ENCODE assay signal across 31 cellular contexts in the genomic region with DNA sequence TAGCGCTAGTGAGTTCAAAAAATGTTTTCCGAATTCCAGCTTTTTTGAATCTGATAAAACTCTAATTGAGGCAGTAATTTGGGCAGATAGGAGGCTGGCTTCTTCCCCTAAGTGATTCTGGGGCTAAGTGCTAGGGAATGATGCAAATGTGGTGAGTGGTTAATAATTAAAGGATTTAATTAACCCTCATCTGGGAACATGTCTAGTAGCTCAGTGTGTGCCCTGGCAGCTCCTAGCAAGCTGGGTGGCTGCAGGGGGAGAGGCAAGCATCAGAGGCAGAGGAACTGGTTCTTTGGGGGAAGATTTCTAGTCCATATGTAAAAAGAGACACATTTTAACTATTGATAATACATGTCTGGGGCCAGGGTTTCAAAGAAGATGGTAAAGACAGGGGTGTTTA.
"Had no signal": no experiment of that assay in that cellular context is flagged by ENCODE, and none has a peak within 500 bp of the region (broad histone marks: within the 10 kb centered on the region; RNA-seq: fewer than 3 reads in every experiment).

No MANE protein-coding gene starts in this region.

- H3K4me1 ChIP-seq: ascending aorta, Peyer's patch had no signal

- H3K27ac ChIP-seq: ascending aorta, brain microvascular endothelial cell, cardiac muscle cell, Peyer's patch, SJSA1 had no signal

- H3K27me3 ChIP-seq: ascending aorta, brain microvascular endothelial cell, cardiac muscle cell, MG63, Peyer's patch, SJSA1 had no signal

- DNase-seq: activated CD4-positive, alpha-beta T cell treated with anti-CD3 and anti-CD28 coated beads for 48 hours; activated CD4-positive, alpha-beta T cell treated with anti-CD3 and anti-CD28 coated beads, Interleukin-2, amount 50 U/mL, for 4 hours; activated CD4-positive, CD25-positive, alpha-beta regulatory T cell treated with anti-CD3 and anti-CD28 coated beads, Interleukin-2, amount 50 U/mL, for 72 hours; activated CD8-positive, alpha-beta memory T cell treated with anti-CD3 and anti-CD28 coated beads, Interleukin-2, amount 10 ng/mL, durations not matched to agents 7 days and 5 days; activated effector memory CD4-positive, alpha-beta T cell treated with Interleukin-2 at 50 U/mL for 16 hours; activated naive CD4-positive, alpha-beta T cell; activated naive CD8-positive, alpha-beta T cell treated with anti-CD3 and anti-CD28 coated beads, Interleukin-2, amount 50 U/mL, for 24 hours; activated T-cell treated with anti-CD3 and anti-CD28 coated beads, Interleukin-2, amount 50 U/mL, for 24 hours; amniotic stem cell; brain microvascular endothelial cell; MG63; MV-4-11; NCI-H1092 treated with DMSO at 0.1 percent for 48 hours; NCI-H1436 treated with DMSO at 0.1 percent for 48 hours; NCI-H187; NCI-H2171; NCI-H2227 treated with DMSO at 0.1 percent for 48 hours; NCI-H446 treated with DMSO at 0.1 percent for 48 hours; NCI-H524 treated with DMSO at 0.1 percent for 48 hours; NCI-H774; NK-92 treated with Interleukin-12 subunit alpha and Interleukin-12 subunit beta, amount 100 ng/mL, for 24 hours; Peyer's patch; SHP77; T-helper 17 cell; T-helper 9 cell had no signal

- H3K4me3 ChIP-seq: ascending aorta, cardiac muscle cell, MG63, Peyer's patch, SJSA1 had no signal

- H3K4me3 Mint-ChIP-seq: activated CD8-positive, alpha-beta memory T cell treated with anti-CD3 and anti-CD28 coated beads, Interleukin-2, amount 10 ng/mL, durations not matched to agents 7 days and 5 days; activated naive CD8-positive, alpha-beta T cell treated with anti-CD3 and anti-CD28 coated beads, Interleukin-2, amount 50 U/mL, for 24 hours; activated T-cell treated with anti-CD3 and anti-CD28 coated beads, Interleukin-2, amount 50 U/mL, for 24 hours; activated T-helper 1 cell treated with anti-CD3 and anti-CD28 coated beads, Interleukin-12 subunit alpha, Interleukin-12 subunit beta, Interleukin-2, Interleukin-4 antibody, amounts not matched to agents 30 ng/mL and 10 ng/mL and 1 ng/mL, durations not matched to agents 14 hours and 24 hours and 36 hours; T-helper 17 cell; WTC11 had no signal

- H3K36me3 Mint-ChIP-seq: activated CD8-positive, alpha-beta memory T cell treated with anti-CD3 and anti-CD28 coated beads, Interleukin-2, amount 10 ng/mL, durations not matched to agents 7 days and 5 days; activated naive CD4-positive, alpha-beta T cell treated with anti-CD3 and anti-CD28 coated beads, Interleukin-2, amount 50 U/mL, for 72 hours; WTC11 had no signal

- H3K36me3 ChIP-seq: ascending aorta, brain microvascular endothelial cell, cardiac muscle cell, MG63, Peyer's patch, SJSA1 had no signal

- H3K9me3 ChIP-seq: ascending aorta, MG63, Peyer's patch had no signal

- H3K9me3 Mint-ChIP-seq: activated T-cell treated with anti-CD3 and anti-CD28 coated beads, Interleukin-2, amount 50 U/mL, for 24 hours; activated T-helper 1 cell treated with anti-CD3 and anti-CD28 coated beads, Interleukin-12 subunit alpha, Interleukin-12 subunit beta, Interleukin-2, Interleukin-4 antibody, amounts not matched to agents 30 ng/mL and 10 ng/mL and 1 ng/mL, durations not matched to agents 14 hours and 24 hours and 36 hours had no signal

- H3K27ac Mint-ChIP-seq: activated CD8-positive, alpha-beta memory T cell treated with anti-CD3 and anti-CD28 coated beads, Interleukin-2, amount 10 ng/mL, durations not matched to agents 7 days and 5 days; activated naive CD4-positive, alpha-beta T cell treated with anti-CD3 and anti-CD28 coated beads, Interleukin-2, amount 50 U/mL, for 72 hours; activated naive CD8-positive, alpha-beta T cell treated with anti-CD3 and anti-CD28 coated beads, Interleukin-2, amount 50 U/mL, for 24 hours; activated T-cell treated with anti-CD3 and anti-CD28 coated beads, Interleukin-2, amount 50 U/mL, for 24 hours; activated T-helper 1 cell treated with anti-CD3 and anti-CD28 coated beads, Interleukin-12 subunit alpha, Interleukin-12 subunit beta, Interleukin-2, Interleukin-4 antibody, amounts not matched to agents 30 ng/mL and 10 ng/mL and 1 ng/mL, durations not matched to agents 14 hours and 24 hours and 36 hours; T-helper 17 cell; WTC11 had no signal

- ATAC-seq: activated CD8-positive, alpha-beta memory T cell treated with anti-CD3 and anti-CD28 coated beads, Interleukin-2, amount 10 ng/mL, durations not matched to agents 7 days and 5 days; activated naive CD4-positive, alpha-beta T cell treated with anti-CD3 and anti-CD28 coated beads, Interleukin-2, amount 50 U/mL, for 72 hours; activated naive CD8-positive, alpha-beta T cell treated with anti-CD3 and anti-CD28 coated beads, Interleukin-2, amount 50 U/mL, for 24 hours; T-helper 17 cell; WTC11 had no signal

- H3K27me3 Mint-ChIP-seq: activated CD8-positive, alpha-beta memory T cell treated with anti-CD3 and anti-CD28 coated beads, Interleukin-2, amount 10 ng/mL, durations not matched to agents 7 days and 5 days; activated naive CD8-positive, alpha-beta T cell treated with anti-CD3 and anti-CD28 coated beads, Interleukin-2, amount 50 U/mL, for 24 hours; activated T-cell treated with anti-CD3 and anti-CD28 coated beads, Interleukin-2, amount 50 U/mL, for 24 hours had no signal

- H3K4me1 Mint-ChIP-seq: activated CD8-positive, alpha-beta memory T cell treated with anti-CD3 and anti-CD28 coated beads, Interleukin-2, amount 10 ng/mL, durations not matched to agents 7 days and 5 days; activated naive CD8-positive, alpha-beta T cell treated with anti-CD3 and anti-CD28 coated beads, Interleukin-2, amount 50 U/mL, for 24 hours; T-helper 17 cell; WTC11 had no signal
